Comparison of ENCODE assay signal across 1 cellular context in genomic region chr9:93464395-93464794, GRCh38.
TF ChIP-seq lines count a peak whose summit lies in the region.

No MANE protein-coding gene starts in this region.

TF ChIP-seq in K562, 482 proteins besides CTCF, POLR2A, EP300 and RAD21 (continued from another document):
- TF ChIP-seq PBX2 (CRISPR knock-in tag; IDR thresholded peaks at IDR 0.05; ENCODE audit: low read depth) (no peak), PBX2 (tag; conservative IDR thresholded peaks at IDR 0.05; ENCODE audit: low read depth) (peak; percentile 20; the same call in 1 of the 2 replicates)
